Comparison of ENCODE assay signal across 20 cellular contexts in the genomic region with DNA sequence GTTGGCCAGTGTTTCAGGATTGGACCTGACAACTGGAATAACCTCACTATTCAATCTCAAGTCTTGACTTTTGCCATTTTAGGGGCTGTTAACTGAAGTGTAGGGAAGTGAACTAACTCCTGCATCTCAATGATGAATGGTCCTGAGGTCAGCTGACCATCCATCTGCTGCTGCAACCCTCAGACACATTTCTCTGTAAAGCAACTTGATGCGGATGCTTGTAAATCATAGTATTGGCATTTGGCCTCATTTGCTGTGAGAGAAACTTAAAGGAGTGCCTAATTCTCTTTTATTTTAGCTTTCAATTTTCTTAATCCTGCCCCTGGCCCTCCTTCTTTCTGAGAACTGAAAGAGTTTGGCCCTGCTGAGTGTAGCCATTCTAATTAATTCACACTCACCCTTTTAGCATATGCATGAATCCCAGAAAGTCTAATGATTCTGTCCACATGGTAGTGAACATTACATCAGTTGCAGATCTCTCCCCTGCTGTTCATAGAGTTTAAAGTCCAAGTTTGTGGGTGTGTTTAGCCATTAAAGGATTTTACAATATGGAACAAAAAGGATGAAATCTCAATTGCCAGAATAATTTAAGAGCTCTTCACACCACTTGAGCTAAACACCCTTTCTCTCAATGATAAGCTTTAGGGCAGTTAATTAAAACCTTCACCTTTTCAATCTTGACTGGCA.
"Had no signal": no experiment of that assay in that cellular context is flagged by ENCODE, and none has a peak within 500 bp of the region (broad histone marks: within the 10 kb centered on the region; RNA-seq: fewer than 3 reads in every experiment).

No MANE protein-coding gene starts in this region.

- H3K4me3 Mint-ChIP-seq: activated B cell treated with CpG ODN at 0.5 μM for 24 hours; activated CD8-positive, alpha-beta T cell treated with anti-CD3 and anti-CD28 coated beads, Interleukin-2, amount 10 ng/mL, durations not matched to agents 7 days and 5 days; activated naive CD8-positive, alpha-beta T cell; central memory CD8-positive, alpha-beta T cell; neural crest cell had no signal

- H3K27ac ChIP-seq: body of pancreas, foreskin keratinocyte, ovary, right lobe of liver had no signal

- ATAC-seq: activated CD8-positive, alpha-beta T cell treated with anti-CD3 and anti-CD28 coated beads, Interleukin-2, amount 10 ng/mL, durations not matched to agents 7 days and 5 days; body of pancreas; foreskin keratinocyte; right lobe of liver; stimulated activated naive CD8-positive, alpha-beta T cell treated with anti-CD3 and anti-CD28 coated beads, Interleukin-15, Interleukin-2, amounts not matched to agents 100 U/mL and 50 U/mL, for 24 hours had no signal

- H3K36me3 Mint-ChIP-seq: activated naive CD8-positive, alpha-beta T cell had no signal

- DNase-seq: activated B cell treated with CpG ODN at 0.5 μM for 24 hours; activated CD4-positive, alpha-beta T cell treated with anti-CD3 and anti-CD28 coated beads for 48 hours; activated CD8-positive, alpha-beta memory T cell treated with anti-CD3 and anti-CD28 coated beads, Interleukin-2, amount 50 U/mL, for 4 hours; activated CD8-positive, alpha-beta T cell treated with anti-CD3 and anti-CD28 coated beads, Interleukin-2, amount 10 ng/mL, durations not matched to agents 7 days and 5 days; activated effector memory CD4-positive, alpha-beta T cell treated with anti-CD3 and anti-CD28 coated beads, Interleukin-2, amount 50 U/mL, for 16 hours; activated T-cell treated with anti-CD3 and anti-CD28 coated beads, Interleukin-2, amount 50 U/mL, for 48 hours; amniotic stem cell; body of pancreas; cortex of kidney; effector CD4-positive, alpha-beta T cell; foreskin keratinocyte; glutamatergic neuron; kidney glomerular epithelial cell; ovary; right lobe of liver; stimulated activated naive CD8-positive, alpha-beta T cell treated with anti-CD3 and anti-CD28 coated beads, Interleukin-15, Interleukin-2, amounts not matched to agents 100 U/mL and 50 U/mL, for 24 hours; T-helper 2 cell had no signal

- H3K27me3 Mint-ChIP-seq: activated B cell treated with CpG ODN at 0.5 μM for 24 hours; central memory CD8-positive, alpha-beta T cell had no signal

- H3K27ac Mint-ChIP-seq: activated B cell treated with CpG ODN at 0.5 μM for 24 hours; activated CD8-positive, alpha-beta T cell treated with anti-CD3 and anti-CD28 coated beads, Interleukin-2, amount 10 ng/mL, durations not matched to agents 7 days and 5 days; activated naive CD8-positive, alpha-beta T cell had no signal

- H3K4me1 Mint-ChIP-seq: activated B cell treated with CpG ODN at 0.5 μM for 24 hours; central memory CD8-positive, alpha-beta T cell had no signal
